ENCODE assay signal across 8 cellular contexts in genomic region chr2:121649652-121650553, GRCh38. TPM values are rescaled to one million over a fixed set of nuclear protein-coding genes. Genes with fewer than 3 reads are reported as not detected.
DNase-seq lines count a peak whose midpoint lies in the region; ATAC-seq and TF ChIP-seq lines count a peak whose summit lies in the region.

No MANE protein-coding gene starts in this region.

- H3K36me3 Mint-ChIP-seq in naive thymus-derived CD4-positive, alpha-beta T cell: peaks cover 3 to 28% (median 14%) of the 10 kb centered on the region in 5 donors
- H3K36me3 Mint-ChIP-seq in stimulated activated memory B cell treated with anti-CD40 and anti-IgM and Interleukin-4, amounts not matched to agents 10 μg/mL and 1 μg/mL and 100 μg/mL, for 72 hours: peaks cover 16% of the 10 kb centered on the region

- H3K4me3 Mint-ChIP-seq in naive thymus-derived CD4-positive, alpha-beta T cell: peak overlapping the region; percentile 92 to 100 (median 98)
- peak overlapping the region; percentile 97 for H3K4me3 Mint-ChIP-seq in stimulated activated memory B cell treated with anti-CD40 and anti-IgM and Interleukin-4, amounts not matched to agents 10 μg/mL and 1 μg/mL and 100 μg/mL, for 72 hours

- peaks cover 54% of the 10 kb centered on the region for H3K79me2 ChIP-seq in fibroblast of lung (ENCODE audit: control insufficient read depth, insufficient read depth, low read length)

- peak overlapping the region; percentile 95 for H3K4me2 ChIP-seq in fibroblast of lung (ENCODE audit: extremely low read depth, insufficient read depth, low read length)

- H3K9me3 Mint-ChIP-seq in naive thymus-derived CD4-positive, alpha-beta T cell: peaks cover 0 to 8% (median 0%) of the 10 kb centered on the region in 11 donors
- peaks cover 2% of the 10 kb centered on the region for H3K9me3 Mint-ChIP-seq in stimulated activated memory B cell treated with anti-CD40 and anti-IgM and Interleukin-4, amounts not matched to agents 10 μg/mL and 1 μg/mL and 100 μg/mL, for 72 hours

- H3K9me3 ChIP-seq in KOPT-K1 (ENCODE audit: insufficient read depth, low read length, poor library complexity, severe bottlenecking): no peaks in the 10 kb centered on the region
- H3K9me3 ChIP-seq in Peyer's patch: no peaks in the 10 kb centered on the region
- H3K9me3 ChIP-seq in fibroblast of lung (ENCODE audit: control insufficient read depth, insufficient read depth, low read depth, low read length): no peaks in the 10 kb centered on the region
- no peaks in the 10 kb centered on the region for H3K9me3 ChIP-seq in naive thymus-derived CD4-positive, alpha-beta T cell (ENCODE audit: control insufficient read depth in 2 of 3, low read length in 3 of 3)

- intact Hi-C loops in naive thymus-derived CD4-positive, alpha-beta T cell (cut with micrococcal nuclease): loop anchor here (1.0 to 10.0 kb wide), 11 partner anchors 49 to 1953 kb away; partner anchors contain the start of genes NIFK (in 2 of the 2), TSN (in 2 of the 2), PTPN4 (in 1 of the 2) and RNU4ATAC (in 1 of the 2)

- peak overlapping the region; percentile 98 to 100 (median 99) for H3K27ac Mint-ChIP-seq in naive thymus-derived CD4-positive, alpha-beta T cell
- peak overlapping the region; percentile 99 for H3K27ac Mint-ChIP-seq in stimulated activated memory B cell treated with anti-CD40 and anti-IgM and Interleukin-4, amounts not matched to agents 10 μg/mL and 1 μg/mL and 100 μg/mL, for 72 hours

- POLR2A ChIA-PET in naive thymus-derived CD4-positive, alpha-beta T cell (lab: Charles Lee): interaction anchor here (0.8 to 4.9 kb wide), 18 partner anchors 13 to 203 kb away, joined by 3 to 64 read pairs (median 4); partner anchors contain the start of genes NIFK, RNU4ATAC and TSN

- CTCF ChIA-PET in naive thymus-derived CD4-positive, alpha-beta T cell (lab: Charles Lee): interaction anchor here (0.5 to 1.2 kb wide), 3 partner anchors 119 to 246 kb away, joined by 3 to 5 read pairs (median 3); no protein-coding TSS in a partner anchor

- peaks cover 0 to 2% (median 0%) of the 10 kb centered on the region in 5 donors for H3K27me3 Mint-ChIP-seq in naive thymus-derived CD4-positive, alpha-beta T cell
- no peaks in the 10 kb centered on the region for H3K27me3 Mint-ChIP-seq in stimulated activated memory B cell treated with anti-CD40 and anti-IgM and Interleukin-4, amounts not matched to agents 10 μg/mL and 1 μg/mL and 100 μg/mL, for 72 hours

- no peaks in the 10 kb centered on the region for H4K20me1 ChIP-seq in fibroblast of lung (ENCODE audit: control insufficient read depth, extremely low read depth, insufficient read depth, low read length)

- H3K4me1 ChIP-seq in Peyer's patch (peaks cover 0 to 28% (median 1%) of the 10 kb centered on the region in 4 donors), fibroblast of lung (ENCODE audit: control insufficient read depth, extremely low read depth, insufficient read depth, low read length) (peaks cover 3% of the 10 kb centered on the region)
- H3K4me1 ChIP-seq in naive thymus-derived CD4-positive, alpha-beta T cell (ENCODE audit: control insufficient read depth in 2 of 2, insufficient read depth in 2 of 2, low read length in 2 of 2): peaks cover 10 to 11% of the 10 kb centered on the region in 2 donors

- peak overlapping the region; percentile 98 for H3K27ac ChIP-seq in KOPT-K1 (ENCODE audit: low read depth, low read length, poor library complexity, severe bottlenecking)
- peak overlapping the region; percentile 85 to 97 (median 92) for H3K27ac ChIP-seq in Peyer's patch
- peak overlapping the region; percentile 99 for H3K27ac ChIP-seq in fibroblast of lung (ENCODE audit: insufficient read depth, low read length)
- peak overlapping the region; percentile 90 for H3K27ac ChIP-seq in naive thymus-derived CD4-positive, alpha-beta T cell (ENCODE audit: low read depth, low read length)

- H3K9ac ChIP-seq in fibroblast of lung (ENCODE audit: insufficient read depth, low read length): peak overlapping the region; percentile 89

- H3K4me1 Mint-ChIP-seq in naive thymus-derived CD4-positive, alpha-beta T cell: peaks cover 54 to 88% (median 76%) of the 10 kb centered on the region in 7 donors
- H3K4me1 Mint-ChIP-seq in stimulated activated memory B cell treated with anti-CD40 and anti-IgM and Interleukin-4, amounts not matched to agents 10 μg/mL and 1 μg/mL and 100 μg/mL, for 72 hours: peaks cover 64% of the 10 kb centered on the region

- peak in 1 of 2 donors; percentile 51 for TF ChIP-seq POLR2A in Peyer's patch (IDR thresholded peaks at IDR 0.05)

- TF ChIP-seq CTCF in Peyer's patch (IDR thresholded peaks at IDR 0.05) (no peak), fibroblast of lung (conservative IDR thresholded peaks at IDR 0.05 in 1 of 2, IDR thresholded peaks at IDR 0.05 in 1 of 2; ENCODE audit: low read depth in 1 of 2, low read length in 2 of 2) (no peak)

- no peaks in the 10 kb centered on the region for H3K27me3 ChIP-seq in Peyer's patch
- H3K27me3 ChIP-seq in fibroblast of lung (ENCODE audit: control insufficient read depth, insufficient read depth, low read length): no peaks in the 10 kb centered on the region
- H3K27me3 ChIP-seq in naive thymus-derived CD4-positive, alpha-beta T cell (ENCODE audit: control insufficient read depth in 2 of 2, insufficient read depth in 2 of 2, low read length in 2 of 2): no peaks in the 10 kb centered on the region

- H3K36me3 ChIP-seq in KOPT-K1 (ENCODE audit: insufficient read depth, low read length) (peaks cover 19% of the 10 kb centered on the region; the same call in 1 of the 2 replicates), Peyer's patch (no peaks in the 10 kb centered on the region), fibroblast of lung (ENCODE audit: control insufficient read depth, insufficient read depth, low read length) (no peaks in the 10 kb centered on the region)
- peaks cover 0 to 5% (median 0%) of the 10 kb centered on the region in 3 experiments for H3K36me3 ChIP-seq in naive thymus-derived CD4-positive, alpha-beta T cell (ENCODE audit: control insufficient read depth in 2 of 3, insufficient read depth in 3 of 3, low read length in 3 of 3)

- DNase-seq in DMS79 (lab: John Stamatoyannopoulos, UW) (peak; percentile 79), Peyer's patch (peak; percentile 87 to 96 (median 91)), activated T-helper 1 cell treated with Interleukin-2 at 50 U/mL for 16 hours (ENCODE audit: low read depth) (peak; percentile 73), fibroblast of lung (ENCODE audit: low read depth in 2 of 2) (peak; percentile 91 to 99)
- DNase-seq in naive thymus-derived CD4-positive, alpha-beta T cell: peak in 4 of 9 donors; percentile 58 to 94 (median 80)

- peak overlapping the region; percentile 66 to 88 (median 78) for H3K4me3 ChIP-seq in Peyer's patch
- peak overlapping the region; percentile 87 to 98 (median 96) for H3K4me3 ChIP-seq in fibroblast of lung (replicated peaks in 1 of 4; ENCODE audit: control extremely low read depth in 1 of 4, insufficient read depth in 1 of 4, low read depth in 3 of 4, low read length in 4 of 4)
- peak overlapping the region; percentile 88 for H3K4me3 ChIP-seq in naive thymus-derived CD4-positive, alpha-beta T cell (ENCODE audit: low read length)

- ATAC-seq in GM21786 (IDR thresholded peaks at IDR 0.05; ENCODE audit: unreplicated experiment): peak; percentile 47
- peak; percentile 66 for ATAC-seq in naive thymus-derived CD4-positive, alpha-beta T cell
- peak; percentile 83 for ATAC-seq in stimulated activated memory B cell treated with anti-CD40 and anti-IgM and Interleukin-4, amounts not matched to agents 10 μg/mL and 1 μg/mL and 100 μg/mL, for 72 hours

- peak overlapping the region; percentile 98 for H2AFZ ChIP-seq in fibroblast of lung (ENCODE audit: low read length)

RNA-seq across cellular contexts. Expression of gene CLASP1, which starts 0.6 kb away (rescaled TPM):
- total RNA-seq in Peyer's patch: 100 to 1,000 TPM in 1 of 4 donors, 10 to 100 TPM in 3; 30.5 to 130 (median 73.7) TPM
- total RNA-seq in fibroblast of lung: 33.6 and 48.4 TPM in 2 replicates
- polyA plus RNA-seq in fibroblast of lung: 6.0 and 7.3 TPM in 2 replicates
- polyA plus RNA-seq in fibroblast of lung (2012): 19.1 TPM in 2 replicates
- polyA minus RNA-seq in fibroblast of lung (ENCODE audit: low replicate concordance): 17.5 and 23.6 TPM in 2 replicates
- total RNA-seq in naive thymus-derived CD4-positive, alpha-beta T cell: 10 to 100 TPM; 58.8 to 76.3 (median 62.7) TPM
- 10 to 100 TPM; 13.8 to 16.1 TPM for polyA plus RNA-seq in naive thymus-derived CD4-positive, alpha-beta T cell
